ENCODE assay signal across 24 cellular contexts in the genomic region with DNA sequence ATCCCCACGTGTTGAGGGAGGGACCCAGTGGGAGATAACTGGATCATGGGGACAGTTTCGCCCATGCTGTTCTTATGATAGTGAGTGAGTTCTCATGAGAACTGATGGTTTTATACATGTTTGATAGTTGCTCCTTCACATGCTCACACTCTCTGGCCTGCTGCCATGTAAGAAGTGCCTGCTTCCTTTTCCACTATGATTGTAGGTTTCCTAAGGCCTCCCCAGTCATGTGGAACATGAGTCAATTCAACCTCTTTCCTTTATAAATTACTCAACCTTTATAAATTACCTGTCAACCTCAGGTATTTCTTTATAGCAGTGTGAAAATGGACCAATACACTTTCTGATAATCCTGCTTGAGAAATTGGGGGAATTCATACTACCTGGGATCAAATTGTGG.
"Had no signal": no experiment of that assay in that cellular context is flagged by ENCODE, and none has a peak within 500 bp of the region (broad histone marks: within the 10 kb centered on the region; RNA-seq: fewer than 3 reads in every experiment).

No MANE protein-coding gene starts in this region.

- H3K36me3 Mint-ChIP-seq: immature natural killer cell, mesothelial cell of epicardium, naive B cell had no signal

- H3K27ac Mint-ChIP-seq: immature natural killer cell, mesothelial cell of epicardium, naive B cell had no signal

- H3K4me3 Mint-ChIP-seq: immature natural killer cell; mesothelial cell of epicardium; naive B cell; naive thymus-derived CD8-positive, alpha-beta T cell had no signal

- ATAC-seq: foreskin keratinocyte; gastroesophageal sphincter; heart left ventricle; left cardiac atrium; left lung; left ventricle myocardium superior; lower lobe of right lung; mucosa of descending colon; naive thymus-derived CD8-positive, alpha-beta T cell had no signal

- H3K4me1 Mint-ChIP-seq: immature natural killer cell; mesothelial cell of epicardium; naive B cell; naive thymus-derived CD8-positive, alpha-beta T cell had no signal

- H3K4me3 ChIP-seq: coronary artery, dorsolateral prefrontal cortex, esophagus muscularis mucosa, gastroesophageal sphincter, heart left ventricle, hepatocyte, left lung, lower lobe of right lung, mucosa of descending colon had no signal

- DNase-seq: dermis blood vessel endothelial cell; dorsolateral prefrontal cortex; effector CD4-positive, alpha-beta T cell; effector memory CD4-positive, alpha-beta T cell; heart left ventricle; hypothalamus; immature natural killer cell; islet precursor cell; kidney; kidney glomerular epithelial cell; left cardiac atrium; left lung; left ventricle myocardium superior; lower lobe of right lung; mesenchymal stem cell; mucosa of descending colon; naive B cell; naive thymus-derived CD8-positive, alpha-beta T cell had no signal
